26 cellular contexts compared by ENCODE assay signal in the genomic region with DNA sequence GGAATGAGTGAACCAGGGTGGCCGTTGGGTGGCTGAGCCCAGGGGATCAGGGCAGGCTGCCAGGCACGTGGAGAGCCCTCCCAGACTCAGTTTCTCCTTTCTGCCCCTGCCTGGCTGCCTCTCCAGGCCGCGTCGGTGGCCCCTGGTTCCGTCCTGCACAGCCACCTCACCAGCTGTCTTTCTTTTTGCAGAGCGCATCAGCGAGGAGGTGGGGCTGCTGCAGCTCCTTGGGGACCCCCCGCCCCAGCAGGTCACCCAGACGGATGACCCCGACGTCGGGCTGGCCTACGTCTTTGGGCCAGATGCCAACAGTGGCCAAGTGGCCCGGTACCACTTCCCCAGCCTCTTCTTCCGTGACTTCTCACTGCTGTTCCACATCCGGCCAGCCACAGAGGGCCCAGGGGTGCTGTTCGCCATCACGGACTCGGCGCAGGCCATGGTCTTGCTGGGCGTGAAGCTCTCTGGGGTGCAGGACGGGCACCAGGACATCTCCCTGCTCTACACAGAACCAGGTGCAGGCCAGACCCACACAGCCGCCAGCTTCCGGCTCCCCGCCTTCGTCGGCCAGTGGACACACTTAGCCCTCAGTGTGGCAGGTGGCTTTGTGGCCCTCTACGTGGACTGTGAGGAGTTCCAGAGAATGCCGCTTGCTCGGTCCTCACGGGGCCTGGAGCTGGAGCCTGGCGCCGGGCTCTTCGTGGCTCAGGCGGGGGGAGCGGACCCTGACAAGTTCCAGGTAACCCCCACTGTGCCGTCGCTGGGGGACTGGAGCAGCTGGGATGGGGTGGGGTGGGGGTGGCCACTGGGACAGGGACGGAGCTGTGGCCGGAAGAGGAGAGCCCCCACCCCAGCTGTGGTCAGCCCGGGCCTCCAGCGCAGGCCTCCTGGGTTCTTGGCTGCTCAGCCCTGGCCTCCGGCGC.
DNase-seq lines count a peak whose midpoint lies in the region; FAIRE-seq and TF ChIP-seq lines count a peak whose summit lies in the region.
"Had no signal": no experiment of that assay in that cellular context is flagged by ENCODE, and none has a peak within 500 bp of the region (broad histone marks: within the 10 kb centered on the region; RNA-seq: fewer than 3 reads in every experiment).

No MANE protein-coding gene starts in this region.

- TF ChIP-seq CTCF in left ventricle myocardium inferior (IDR thresholded peaks at IDR 0.05; ENCODE audit: borderline replicate concordance) (no peak), vagina (IDR thresholded peaks at IDR 0.05) (no peak)

- H2BK120ac ChIP-seq in neuronal stem cell (ENCODE audit: low read depth, low read length): no peak overlapping the region

- WGBS in neuronal stem cell (ENCODE audit: extremely low coverage in 2 of 2, insufficient read length in 2 of 2, insufficient replicate concordance in 1 of 2), 2 donors: no CpG with 5 or more reads among the region's 45 CpGs
- WGBS in small intestine, 3 donors: 90 to 94% (median 90%) methylated on average over 36 to 45 of the region's 45 CpGs

- H3K27ac ChIP-seq in cingulate gyrus (ENCODE audit: low read depth, low read length) (peak overlapping the region; percentile 60), left ventricle myocardium inferior (replicated peaks) (peak overlapping the region; percentile 84), neuronal stem cell (replicated peaks; ENCODE audit: low read length) (no peak overlapping the region), vagina (peak overlapping the region; percentile 90), small intestine (ENCODE audit: low read depth in 1 of 2, low read length in 1 of 2) (no peak overlapping the region)
- H3K27ac ChIP-seq: foreskin keratinocyte, PC-9 had no signal

- peak overlapping the region; percentile 91 for H3K18ac ChIP-seq in neuronal stem cell (ENCODE audit: low read length)

- FAIRE-seq in small intestine (lab: Jason Lieb, UNC): no peak
- FAIRE-seq: urothelium cell line had no signal

- H2BK15ac ChIP-seq in neuronal stem cell (ENCODE audit: low read length): peak overlapping the region; percentile 91

- H2BK5ac ChIP-seq in neuronal stem cell (ENCODE audit: low read length): peak overlapping the region; percentile 80

- peaks cover 44% of the 10 kb centered on the region for H3K4me1 ChIP-seq in left ventricle myocardium inferior
- peaks cover 10 to 27% of the 10 kb centered on the region in 2 donors for H3K4me1 ChIP-seq in neuronal stem cell (ENCODE audit: control insufficient read depth in 2 of 2, insufficient read depth in 1 of 2, low read depth in 1 of 2, low read length in 2 of 2)
- H3K4me1 ChIP-seq in vagina: peaks cover 53% of the 10 kb centered on the region
- peaks cover 0 to 3% of the 10 kb centered on the region in 2 donors for H3K4me1 ChIP-seq in small intestine (ENCODE audit: control insufficient read depth in 2 of 2, insufficient read depth in 1 of 2, low read depth in 1 of 2, low read length in 1 of 2)

- H3K4ac ChIP-seq in neuronal stem cell (ENCODE audit: low read length): peak overlapping the region; percentile 97

- peak overlapping the region; percentile 49 for H3K14ac ChIP-seq in neuronal stem cell (ENCODE audit: low read length)

- no peak overlapping the region for H3K9ac ChIP-seq in neuronal stem cell (ENCODE audit: low read depth, low read length, poor library complexity)

- H3K27me3 ChIP-seq in left ventricle myocardium inferior (ENCODE audit: low read depth) (no peaks in the 10 kb centered on the region), neuronal stem cell (ENCODE audit: control insufficient read depth in 3 of 3, insufficient read depth in 3 of 3, low read depth in 1 of 3, low read length in 3 of 3) (peaks cover 0 to 74% (median 0%) of the 10 kb centered on the region in 3 experiments), vagina (no peaks in the 10 kb centered on the region), small intestine (ENCODE audit: control insufficient read depth in 2 of 2, insufficient read depth in 2 of 2, low read length in 2 of 2) (no peaks in the 10 kb centered on the region)
- H3K27me3 ChIP-seq: brain microvascular endothelial cell, foreskin keratinocyte had no signal

- H3K36me3 ChIP-seq in left ventricle myocardium inferior: peaks cover 9% of the 10 kb centered on the region
- H3K36me3 ChIP-seq in neuronal stem cell (replicated peaks in 1 of 2; ENCODE audit: control insufficient read depth in 2 of 2, insufficient read depth in 2 of 2, low read length in 2 of 2): no peaks in the 10 kb centered on the region
- peaks cover 0 to 3% of the 10 kb centered on the region in 2 donors for H3K36me3 ChIP-seq in vagina
- H3K36me3 ChIP-seq in small intestine (ENCODE audit: control insufficient read depth in 2 of 2, insufficient read depth in 2 of 2, low read length in 2 of 2): no peaks in the 10 kb centered on the region
- H3K36me3 ChIP-seq: WERI-Rb-1 had no signal

- peak overlapping the region; percentile 62 for H3K23ac ChIP-seq in neuronal stem cell (ENCODE audit: low read depth, low read length, poor library complexity)

- H4K8ac ChIP-seq in neuronal stem cell (ENCODE audit: low read depth, low read length): no peak overlapping the region

- H3K79me1 ChIP-seq in neuronal stem cell (ENCODE audit: low read depth, low read length): peaks cover 21% of the 10 kb centered on the region

- H2AK5ac ChIP-seq in neuronal stem cell (ENCODE audit: low read depth, low read length): peak overlapping the region; percentile 91

- intact Hi-C loops in left ventricle myocardium inferior (cut with micrococcal nuclease) (no loop called here), vagina (cut with DNase I) (no loop called here)

- no peak for TF ChIP-seq POLR2A in vagina (IDR thresholded peaks at IDR 0.05)

- no peak overlapping the region for H3K4me2 ChIP-seq in neuronal stem cell (ENCODE audit: insufficient read depth, low read length, poor library complexity, severe bottlenecking)
- H3K4me2 ChIP-seq: PC-9 had no signal

- H2BK12ac ChIP-seq in neuronal stem cell (ENCODE audit: low read length): peak overlapping the region; percentile 93

- DNase-seq in left ventricle myocardium inferior (peak; percentile 15), neuronal stem cell (ENCODE audit: low spot score) (no peak), vagina (ENCODE audit: extremely low spot score in 2 of 2) (no peak), HPDE6-E6E7 (ENCODE audit: extremely low spot score) (no peak), small intestine (no peak)
- no peak for DNase-seq in activated CD4-positive, alpha-beta T cell treated with anti-CD3 and anti-CD28 coated beads, Interleukin-2, amount 50 U/mL, for 1 hour
- DNase-seq: activated CD8-positive, alpha-beta memory T cell treated with anti-CD3 and anti-CD28 coated beads, Interleukin-2, amount 10 ng/mL, durations not matched to agents 7 days and 5 days; activated naive CD4-positive, alpha-beta T cell treated with Interleukin-2 at 50 U/mL for 16 hours; activated T-cell treated with anti-CD3 and anti-CD28 coated beads, Interleukin-2, amount 50 U/mL, for 72 hours; brain microvascular endothelial cell; effector memory CD8-positive, alpha-beta T cell; foreskin keratinocyte; NCI-H1092; NCI-H187; NCI-H2171; NCI-H524; NK-92 treated with Interleukin-12 subunit alpha and Interleukin-12 subunit beta, amount 100 ng/mL, for 24 hours; PC-9; retina; SHP77 treated with DMSO at 0.1 percent for 48 hours; stimulated activated CD4-positive, alpha-beta T cell treated with anti-CD3 and anti-CD28 coated beads, Interleukin-12 subunit alpha, Interleukin-12 subunit beta, amount 100 ng/mL, for 4 hours; stimulated activated CD4-positive, alpha-beta T cell treated with anti-CD3 and anti-CD28 coated beads, Interleukin-4, amount 100 ng/mL, for 24 hours; T1000; WERI-Rb-1 had no signal

- H3K4me3 ChIP-seq in left ventricle myocardium inferior (no peak overlapping the region), neuronal stem cell (ENCODE audit: low read length in 2 of 2) (peak overlapping the region in 1 of 2 donors; percentile 33), vagina (no peak overlapping the region), small intestine (ENCODE audit: low read depth in 1 of 2, low read length in 2 of 2) (no peak overlapping the region)
- H3K4me3 ChIP-seq: PC-9 had no signal

- H4K91ac ChIP-seq in neuronal stem cell (ENCODE audit: low read depth, low read length, poor library complexity): no peak overlapping the region

- no peaks in the 10 kb centered on the region for H3K9me3 ChIP-seq in left ventricle myocardium inferior (replicated peaks)
- H3K9me3 ChIP-seq in neuronal stem cell (replicated peaks in 1 of 2; ENCODE audit: control insufficient read depth in 2 of 2, insufficient read depth in 1 of 2, low read depth in 1 of 2, low read length in 2 of 2): peaks cover 0 to under 1% of the 10 kb centered on the region in 2 donors
- no peaks in the 10 kb centered on the region for H3K9me3 ChIP-seq in vagina
- H3K9me3 ChIP-seq in small intestine (ENCODE audit: control insufficient read depth, low read depth): no peaks in the 10 kb centered on the region

- no peak overlapping the region for H2AFZ ChIP-seq in neuronal stem cell (ENCODE audit: low read length)
- H2AFZ ChIP-seq: PC-9 had no signal

Comparison
In these comparisons a context has a peak if more than half of its experiments do, and no peak if none do; other contexts are left out.
1. H3K27ac ChIP-seq: peak in cingulate gyrus (single experiment), left ventricle myocardium inferior (single experiment) and vagina (single experiment); none in neuronal stem cell (single experiment) and small intestine (0 of 2).